In the genomic region with DNA sequence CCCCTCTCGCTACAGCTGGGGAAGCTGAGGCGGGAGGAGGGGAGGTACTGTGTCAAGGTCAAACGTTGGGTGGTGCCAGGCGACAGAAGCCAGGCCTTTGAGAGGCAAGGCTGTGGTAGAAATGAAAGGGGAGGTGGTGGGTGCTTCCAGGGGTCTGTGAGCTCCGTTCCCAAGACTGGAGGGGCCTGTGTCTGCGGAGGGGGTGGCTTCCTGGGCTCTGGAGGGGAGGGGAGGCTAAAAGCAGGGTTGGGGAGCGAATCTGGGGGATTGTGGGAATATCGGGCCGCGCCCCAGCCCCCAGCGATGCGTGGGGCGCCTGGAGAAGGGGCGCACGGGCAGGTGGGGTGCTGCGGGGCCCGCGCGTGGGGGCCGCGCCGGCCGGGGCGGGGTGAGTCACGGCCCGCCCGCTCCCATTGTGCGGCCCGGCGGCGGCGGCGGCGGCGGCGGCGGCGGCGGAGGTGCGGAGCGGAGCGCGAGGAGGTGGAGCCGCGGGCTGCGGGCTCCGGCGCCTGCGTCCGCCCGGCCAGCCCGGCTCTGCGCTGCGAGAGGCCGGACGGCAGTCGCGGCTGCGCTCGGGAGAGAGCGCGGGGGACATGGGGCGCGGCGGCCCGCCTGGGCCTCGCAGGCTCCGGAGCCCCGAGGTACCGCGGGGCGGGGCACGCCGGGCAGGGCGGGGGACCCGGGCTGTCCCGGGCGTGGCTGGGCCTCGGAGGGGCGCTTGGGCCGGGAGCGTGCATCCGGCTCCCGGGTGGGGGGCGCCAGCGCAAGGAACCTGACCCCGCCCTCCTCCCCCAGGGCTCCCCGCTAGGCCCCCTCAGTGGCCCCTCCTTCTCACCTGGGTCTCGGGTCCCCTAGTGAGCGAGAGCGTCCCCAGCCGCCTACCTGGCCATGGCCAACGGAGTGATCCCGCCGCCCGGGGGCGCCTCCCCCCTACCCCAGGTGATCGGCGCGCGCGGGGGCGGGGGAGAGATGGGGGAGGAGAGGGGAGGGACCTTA, we compare ENCODE assay signal across 8 cellular contexts. TPM values are rescaled to one million over a fixed set of nuclear protein-coding genes. Genes with fewer than 3 reads are reported as not detected.
A peak's percentile ranks its signal among the peaks of the same experiment; 100 is the strongest.
DNase-seq lines count a peak whose midpoint lies in the region; ATAC-seq and TF ChIP-seq lines count a peak whose summit lies in the region.

SLC4A3 (plus strand) TSS at position 526 of the 996 bp plus-strand sequence; CDS start at position 889, 363 bp downstream.

- CTCF ChIA-PET in AG04449 (lab: Yijun Ruan, JAX): interaction anchor here (0.9 to 8.0 kb wide), 8 partner anchors 8 to 97 kb away, joined by 3 to 65 read pairs (median 5); no protein-coding TSS in a partner anchor

- H4K20me1 ChIP-seq in H9 (ENCODE audit: control insufficient read depth, insufficient read depth, insufficient read length) (no peaks in the 10 kb centered on the region), fibroblast of lung (ENCODE audit: control insufficient read depth, extremely low read depth, insufficient read depth, low read length) (no peaks in the 10 kb centered on the region), neural progenitor cell (ENCODE audit: low read depth) (peaks cover 5% of the 10 kb centered on the region)

- no peak within 1 kb of the TSS for H2BK15ac ChIP-seq in H9 (ENCODE audit: low read depth, low read length)

- H3K27me3 ChIP-seq in H9 (ENCODE audit: insufficient read depth, low read length) (no peaks in the 10 kb centered on the region), WERI-Rb-1 (ENCODE audit: insufficient read depth, low read depth, severe bottlenecking) (no peaks in the 10 kb centered on the region), fibroblast of lung (ENCODE audit: control insufficient read depth, insufficient read depth, low read length) (peaks cover 9% of the 10 kb centered on the region), neural progenitor cell (peaks cover 48% of the 10 kb centered on the region)

- no peaks in the 10 kb centered on the region for H3K79me1 ChIP-seq in H9 (ENCODE audit: insufficient read depth, low read depth, low read length, poor library complexity, severe bottlenecking)

- H3K9ac ChIP-seq in H9 (ENCODE audit: extremely low read depth, insufficient read length, low read length) (no peak within 1 kb of the TSS), fibroblast of lung (ENCODE audit: insufficient read depth, low read length) (peak within 1 kb of the TSS; percentile 23), neural progenitor cell (no peak within 1 kb of the TSS)

- peak within 1 kb of the TSS; percentile 60 for H3K4me3 ChIP-seq in AG04449 (ENCODE audit: low read depth, low read length)
- peak within 1 kb of the TSS; percentile 51 for H3K4me3 ChIP-seq in WERI-Rb-1 (ENCODE audit: low read depth, low read length)
- H3K4me3 ChIP-seq in fibroblast of lung (replicated peaks in 1 of 4; ENCODE audit: control extremely low read depth in 1 of 4, insufficient read depth in 1 of 4, low read depth in 3 of 4, low read length in 4 of 4): peak within 1 kb of the TSS; percentile 32 to 54 (median 36)
- peak within 1 kb of the TSS; percentile 93 for H3K4me3 ChIP-seq in neural progenitor cell

- no peak within 1 kb of the TSS for H3K18ac ChIP-seq in H9 (ENCODE audit: insufficient read length, low read depth, low read length)

- H3K14ac ChIP-seq in H9 (ENCODE audit: insufficient read depth, low read length): peak within 1 kb of the TSS; percentile 44; the same call in 1 of the 2 replicates

- H4K5ac ChIP-seq in H9 (ENCODE audit: insufficient read length, low read depth, low read length): no peak within 1 kb of the TSS

- TF ChIP-seq CTCF in AG04449 (IDR thresholded peaks at IDR 0.05; ENCODE audit: insufficient read depth, low read length, missing control alignments) (peak; percentile 11), H9 (conservative IDR thresholded peaks at IDR 0.05) (peak; percentile 33; the same call in 2 of the 3 replicates), WERI-Rb-1 (IDR thresholded peaks at IDR 0.05; ENCODE audit: low read depth, low read length) (peak; percentile 17; the same call in 1 of the 2 replicates), fibroblast of lung (conservative IDR thresholded peaks at IDR 0.05 in 1 of 2, IDR thresholded peaks at IDR 0.05 in 1 of 2; ENCODE audit: low read depth in 1 of 2, low read length in 2 of 2) (no peak), neural progenitor cell (IDR thresholded peaks at IDR 0.05) (peak; percentile 30)

- H2BK5ac ChIP-seq in H9 (ENCODE audit: insufficient read length, low read length): no peak within 1 kb of the TSS

- no peak within 1 kb of the TSS for H2AK5ac ChIP-seq in H9 (ENCODE audit: insufficient read length, low read length)

- no peak within 1 kb of the TSS for H3K56ac ChIP-seq in H9 (ENCODE audit: insufficient read length, low read depth, low read length)

- POLR2A ChIA-PET in AG04449 (lab: Yijun Ruan, JAX): interaction anchor here (0.8 kb wide), 1 partner anchor 11 kb away, joined by 3 read pairs; no protein-coding TSS in a partner anchor

- no peaks in the 10 kb centered on the region for H3K36me3 ChIP-seq in WERI-Rb-1
- no peaks in the 10 kb centered on the region for H3K36me3 ChIP-seq in fibroblast of lung (ENCODE audit: control insufficient read depth, insufficient read depth, low read length)
- no peaks in the 10 kb centered on the region for H3K36me3 ChIP-seq in neural progenitor cell

- H3K27ac ChIP-seq in H9 (ENCODE audit: insufficient read length, low read depth, low read length): no peak within 1 kb of the TSS
- H3K27ac ChIP-seq in WERI-Rb-1: peak within 1 kb of the TSS; percentile 55
- no peak within 1 kb of the TSS for H3K27ac ChIP-seq in fibroblast of lung (ENCODE audit: insufficient read depth, low read length)
- H3K27ac ChIP-seq in neural progenitor cell: no peak within 1 kb of the TSS

- no peak within 1 kb of the TSS for H2AFZ ChIP-seq in H9 (ENCODE audit: low read length)
- H2AFZ ChIP-seq in fibroblast of lung (ENCODE audit: low read length): no peak within 1 kb of the TSS
- peak within 1 kb of the TSS; percentile 96 for H2AFZ ChIP-seq in neural progenitor cell (replicated peaks)

- H3K4me1 Mint-ChIP-seq in H9: peaks cover 6 to 17% of the 10 kb centered on the region in 2 experiments
- H3K4me1 Mint-ChIP-seq in neural progenitor cell: peaks cover 7% of the 10 kb centered on the region

- H3T11ph ChIP-seq in H9 (ENCODE audit: low read length): no peak within 1 kb of the TSS

- H3K9me3 ChIP-seq in H9 (ENCODE audit: control insufficient read depth, low read depth, low read length) (no peaks in the 10 kb centered on the region), WERI-Rb-1 (ENCODE audit: severe bottlenecking) (no peaks in the 10 kb centered on the region), fibroblast of lung (ENCODE audit: control insufficient read depth, insufficient read depth, low read depth, low read length) (no peaks in the 10 kb centered on the region), neural progenitor cell (ENCODE audit: low read depth) (no peaks in the 10 kb centered on the region)

- peak within 1 kb of the TSS; percentile 76 to 87 for H3K4me3 Mint-ChIP-seq in H9
- H3K4me3 Mint-ChIP-seq in neural progenitor cell: peak within 1 kb of the TSS; percentile 86

- ATAC-seq in HG03457 (IDR thresholded peaks at IDR 0.05; ENCODE audit: unreplicated experiment) (no peak), GM18873 (IDR thresholded peaks at IDR 0.05; ENCODE audit: low FRiP score, unreplicated experiment) (no peak), GM21447 (IDR thresholded peaks at IDR 0.05; ENCODE audit: unreplicated experiment) (no peak)

- H4K8ac ChIP-seq in H9 (replicated peaks; ENCODE audit: insufficient read length, low read depth, low read length): no peak within 1 kb of the TSS

- WGBS in H9 (ENCODE audit: extremely low coverage, insufficient read length, low lambda C conversion rate): no CpG with 5 or more reads among the region's 103 CpGs

- H3K79me2 ChIP-seq in H9 (ENCODE audit: insufficient read depth, low read length): no peaks in the 10 kb centered on the region
- no peaks in the 10 kb centered on the region for H3K79me2 ChIP-seq in fibroblast of lung (ENCODE audit: control insufficient read depth, insufficient read depth, low read length)
- H3K79me2 ChIP-seq in neural progenitor cell (ENCODE audit: low read depth): no peaks in the 10 kb centered on the region

- peaks cover 21% of the 10 kb centered on the region for H3K27me3 Mint-ChIP-seq in H9 (ENCODE audit: low read depth)
- peaks cover 9% of the 10 kb centered on the region for H3K27me3 Mint-ChIP-seq in neural progenitor cell (ENCODE audit: insufficient read depth, low read depth)

- H3K4ac ChIP-seq in H9 (ENCODE audit: low read depth, low read length): no peak within 1 kb of the TSS

- H2BK20ac ChIP-seq in H9 (ENCODE audit: low read depth, low read length, poor library complexity, severe bottlenecking): no peak within 1 kb of the TSS

- H2BK120ac ChIP-seq in H9 (ENCODE audit: low read depth, low read length, poor library complexity, severe bottlenecking): no peak within 1 kb of the TSS

- H3K23ac ChIP-seq in H9 (ENCODE audit: insufficient read length, low read depth, low read length): no peak within 1 kb of the TSS

- H3K4me2 ChIP-seq in H9 (ENCODE audit: insufficient read depth, insufficient read length, low read length): peak within 1 kb of the TSS; percentile 35
- peak within 1 kb of the TSS; percentile 75 for H3K4me2 ChIP-seq in fibroblast of lung (ENCODE audit: extremely low read depth, insufficient read depth, low read length)
- peak within 1 kb of the TSS; percentile 100 for H3K4me2 ChIP-seq in neural progenitor cell

- H2BK12ac ChIP-seq in H9 (ENCODE audit: insufficient read length, low read depth, low read length): no peak within 1 kb of the TSS

- H3K27ac Mint-ChIP-seq in H9 (peak within 1 kb of the TSS in 1 of 3 experiments; percentile 95; a peak in 1 of 7 replicates), neural progenitor cell (peak within 1 kb of the TSS; percentile 91)

- H3F3A ChIP-seq in neural progenitor cell (ENCODE audit: low read depth): peaks cover 10% of the 10 kb centered on the region

- H3K23me2 ChIP-seq in H9 (ENCODE audit: insufficient read length, low read depth, low read length, poor library complexity, severe bottlenecking): no peaks in the 10 kb centered on the region

- H3K9me3 Mint-ChIP-seq in H9 (no peaks in the 10 kb centered on the region; a peak in 1 of 5 replicates), neural progenitor cell (no peaks in the 10 kb centered on the region)

- 0 out of 2 replicates have a peak, but pooled peaks cover 3% of the 10 kb centered on the region for H3K4me1 ChIP-seq in H9 (ENCODE audit: insufficient read depth, low read length)
- H3K4me1 ChIP-seq in fibroblast of lung (ENCODE audit: control insufficient read depth, extremely low read depth, insufficient read depth, low read length): no peaks in the 10 kb centered on the region
- H3K4me1 ChIP-seq in neural progenitor cell: peaks cover 7% of the 10 kb centered on the region

- no peak for DNase-seq in AG04449 (ENCODE audit: low read depth, low spot score)
- no peak for DNase-seq in H9
- DNase-seq in WERI-Rb-1: peak; percentile 52
- DNase-seq in fibroblast of lung (ENCODE audit: low read depth in 2 of 2): peak in 1 of 2 donors; percentile 36
- DNase-seq in neural progenitor cell (ENCODE audit: low spot score): peak; percentile 86

- H3K36me3 Mint-ChIP-seq in H9 (ENCODE audit: insufficient read depth in 1 of 3, low read depth in 3 of 3) (peaks cover 0 to 5% (median 0%) of the 10 kb centered on the region in 3 experiments; a peak in 4 of 7 replicates), neural progenitor cell (no peaks in the 10 kb centered on the region)

- no peak within 1 kb of the TSS for H4K91ac ChIP-seq in H9 (ENCODE audit: insufficient read length, low read depth, low read length)

RNA-seq across cellular contexts. Expression of gene SLC4A3, which starts in this region (rescaled TPM):
- total RNA-seq in H9 (2021) (10.7 and 11.1 TPM in 2 replicates), fibroblast of lung (1.3 and 1.5 TPM in 2 replicates), neural progenitor cell (ENCODE audit: low replicate concordance) (0.88 and 3.7 TPM in 2 replicates)
- polyA plus RNA-seq in fibroblast of lung: 0.93 and 1.4 TPM in 2 replicates
- polyA plus RNA-seq in fibroblast of lung (2012): 1.5 and 2.5 TPM in 2 replicates
- polyA minus RNA-seq in fibroblast of lung (ENCODE audit: low replicate concordance): 2.5 and 2.8 TPM in 2 replicates

Comparison
In these comparisons a context has a peak if more than half of its experiments do, and no peak if none do; other contexts are left out.
1. DNase-seq: peak in WERI-Rb-1 (single experiment) and neural progenitor cell (single experiment); none in AG04449 (single experiment) and H9 (single experiment).
2. H3K4me3 ChIP-seq: peak in every context shown above with its lines; median percentile 93 in neural progenitor cell; 60 in AG04449; 51 in WERI-Rb-1; 36 in fibroblast of lung.
3. CTCF ChIP-seq: peak in AG04449 (single experiment), H9 (single experiment), WERI-Rb-1 (single experiment) and neural progenitor cell (single experiment); none in fibroblast of lung (0 of 2).
4. H3K4me2 ChIP-seq: peak in every context shown above with its lines; median percentile 100 in neural progenitor cell; 75 in fibroblast of lung; 35 in H9.